In genomic region chr10:133336131-133337078, GRCh38 we compare ENCODE assay signal across 10 cellular contexts. TPM values are rescaled to one million over a fixed set of nuclear protein-coding genes. Genes with fewer than 3 reads are reported as not detected.
A peak's percentile ranks its signal among the peaks of the same experiment; 100 is the strongest.
DNase-seq lines count a peak whose midpoint lies in the region; ATAC-seq and TF ChIP-seq lines count a peak whose summit lies in the region.
"Had no signal": no experiment of that assay in that cellular context is flagged by ENCODE, and none has a peak within 500 bp of the region (broad histone marks: within the 10 kb centered on the region; RNA-seq: fewer than 3 reads in every experiment).

TSS of gene CALY (minus strand) at chr10:133336896. CDS start at chr10:133328989, 7,907 bp downstream.

- no peak for TF ChIP-seq CTCF in colonic mucosa (IDR thresholded peaks at IDR 0.05)
- TF ChIP-seq CTCF in neural progenitor cell (IDR thresholded peaks at IDR 0.05), result no peak
- no peak for TF ChIP-seq CTCF in suprapubic skin (IDR thresholded peaks at IDR 0.05)

- H3K27me3 ChIP-seq in colonic mucosa (peaks cover 30% of the 10 kb centered on the region), neural progenitor cell (peaks cover 94% of the 10 kb centered on the region), suprapubic skin (peaks cover 85% of the 10 kb centered on the region)

- 20% methylated on average over 21 of the region's 98 CpGs for WGBS in suprapubic skin

- no peak for TF ChIP-seq POLR2A in suprapubic skin (IDR thresholded peaks at IDR 0.05)

- H3K4me3 Mint-ChIP-seq in neural progenitor cell, result no peak within 1 kb of the TSS

- peaks cover 6% of the 10 kb centered on the region for H4K20me1 ChIP-seq in neural progenitor cell (ENCODE audit: low read depth)

- H3K9ac ChIP-seq in colonic mucosa (ENCODE audit: low read depth in 2 of 2, low read length in 2 of 2) (no peak within 1 kb of the TSS), neural progenitor cell (no peak within 1 kb of the TSS)

- no peaks in the 10 kb centered on the region for H3K4me1 Mint-ChIP-seq in neural progenitor cell

- H3F3A ChIP-seq in neural progenitor cell (ENCODE audit: low read depth), result peaks cover 4% of the 10 kb centered on the region

- H3K4me1 ChIP-seq in colonic mucosa (no peaks in the 10 kb centered on the region), neural progenitor cell (peaks cover 10% of the 10 kb centered on the region), suprapubic skin (peaks cover 23% of the 10 kb centered on the region)

- H3K27ac Mint-ChIP-seq in neural progenitor cell, result no peak within 1 kb of the TSS

- H3K9me3 ChIP-seq in colonic mucosa (no peaks in the 10 kb centered on the region), neural progenitor cell (ENCODE audit: low read depth) (no peaks in the 10 kb centered on the region), suprapubic skin (no peaks in the 10 kb centered on the region)

- H3K27ac ChIP-seq in colonic mucosa (no peak within 1 kb of the TSS), neural progenitor cell (no peak within 1 kb of the TSS), suprapubic skin (no peak within 1 kb of the TSS)

- H3K79me2 ChIP-seq in neural progenitor cell (ENCODE audit: low read depth), result no peaks in the 10 kb centered on the region

- H2AFZ ChIP-seq in neural progenitor cell (replicated peaks), result no peak within 1 kb of the TSS

- peaks cover 2% of the 10 kb centered on the region for H3K36me3 Mint-ChIP-seq in neural progenitor cell

- DNase-seq in activated CD4-positive, alpha-beta T cell treated with anti-CD3 and anti-CD28 coated beads for 4 hours, result peak; percentile 75 to 84
- DNase-seq in colonic mucosa (no peak), neural progenitor cell (ENCODE audit: low spot score) (peak; percentile 80), suprapubic skin (ENCODE audit: low spot score in 2 of 2) (no peak), AG08396 (ENCODE audit: low spot score) (no peak)

- intact Hi-C loops in colonic mucosa (cut with DNase I), result no loop called here

- H3K4me3 ChIP-seq in colonic mucosa (peak within 1 kb of the TSS; percentile 30), neural progenitor cell (peak within 1 kb of the TSS; percentile 43), suprapubic skin (peak within 1 kb of the TSS; percentile 38)

- no peak for TF ChIP-seq EP300 in suprapubic skin (IDR thresholded peaks at IDR 0.05)

- peaks cover 18% of the 10 kb centered on the region for H3K9me3 Mint-ChIP-seq in neural progenitor cell

- peak within 1 kb of the TSS; percentile 75 for H3K4me2 ChIP-seq in neural progenitor cell

- ATAC-seq in HG03432 (IDR thresholded peaks at IDR 0.05; ENCODE audit: unreplicated experiment), result peak; percentile 36
- no peak for ATAC-seq in GM19324 (IDR thresholded peaks at IDR 0.05; ENCODE audit: low FRiP score, unreplicated experiment)
- ATAC-seq in HG03039 (IDR thresholded peaks at IDR 0.05; ENCODE audit: unreplicated experiment), result no peak

- H3K27me3 Mint-ChIP-seq in neural progenitor cell (ENCODE audit: insufficient read depth, low read depth), result peaks cover 30% of the 10 kb centered on the region

- H3K36me3 ChIP-seq in colonic mucosa, result no peaks in the 10 kb centered on the region
- H3K36me3 ChIP-seq in neural progenitor cell, result no peaks in the 10 kb centered on the region
- no peaks in the 10 kb centered on the region for H3K36me3 ChIP-seq in suprapubic skin

RNA-seq across cellular contexts. Expression of gene CALY, which starts in this region (rescaled TPM):
- total RNA-seq in colonic mucosa (1 to 10 TPM in 1 of 2 donors, not detected in 1; 1.6 TPM), neural progenitor cell (ENCODE audit: low replicate concordance) (1.6 TPM in 1 of 2 replicates, not detected in the other), suprapubic skin (under 1 TPM in 1 of 4 donors, not detected in 3; 0.30 TPM)
- total RNA-seq: LHCN-M2, liver had no signal

Comparison
In these comparisons a context has a peak if more than half of its experiments do, and no peak if none do; other contexts are left out.
1. DNase-seq: peak in activated CD4-positive, alpha-beta T cell treated with anti-CD3 and anti-CD28 coated beads for 4 hours (2 of 2) and neural progenitor cell (single experiment); none in colonic mucosa (single experiment), suprapubic skin (0 of 2) and AG08396 (single experiment).
2. Peak in every context shown above with its lines, with median percentiles within 50 percentile points of each other: H3K4me3 ChIP-seq.